8 cellular contexts compared by ENCODE assay signal in the genomic region with DNA sequence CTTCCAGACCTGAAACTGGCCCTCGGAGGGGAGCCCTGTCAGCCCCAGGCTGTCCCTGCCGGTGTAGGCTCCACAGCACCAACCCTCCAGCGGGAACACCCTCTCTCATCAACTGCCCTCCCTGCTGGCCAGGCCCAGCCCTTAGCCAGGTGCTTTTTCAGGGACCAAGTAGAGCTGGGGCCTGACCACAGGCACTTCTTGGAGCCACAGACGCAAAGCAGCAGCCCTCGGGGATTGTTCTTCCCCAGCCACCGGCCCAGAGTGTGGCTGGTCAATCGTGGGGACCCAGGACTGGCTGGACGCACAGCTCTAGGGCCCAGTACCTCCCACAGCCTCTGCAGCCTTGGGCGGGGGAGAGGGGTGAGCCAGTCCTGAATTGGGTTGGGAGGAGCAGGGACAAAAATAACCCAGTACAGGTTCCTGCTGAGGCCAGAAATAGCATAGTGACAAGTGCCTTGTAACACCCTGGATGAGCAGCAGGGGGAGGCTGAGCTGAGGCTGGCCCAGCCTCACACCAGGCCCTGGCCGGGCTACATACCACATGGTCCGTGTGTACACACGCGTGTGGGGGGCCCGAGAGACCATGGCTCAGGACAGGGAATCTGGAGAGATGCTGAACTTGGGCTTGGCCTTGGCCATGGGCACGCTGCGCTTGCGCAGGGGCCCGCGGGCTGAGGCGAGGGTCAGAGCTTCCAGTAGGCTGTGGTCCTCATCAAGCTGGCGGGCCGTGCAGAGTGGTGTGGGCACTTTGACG. TPM values are rescaled to one million over a fixed set of nuclear protein-coding genes. Genes with fewer than 3 reads are reported as not detected.
DNase-seq lines count a peak whose midpoint lies in the region; ATAC-seq and TF ChIP-seq lines count a peak whose summit lies in the region.

No MANE protein-coding gene starts in this region.

- peak overlapping the region in 3 of 7 donors; percentile 12 to 23 (median 20) for H3K27ac Mint-ChIP-seq in CD14-positive monocyte

- intact Hi-C loops in CD14-positive monocyte (cut with micrococcal nuclease) (loop anchor here in 1 of 2 donors (5.0 kb wide), 1 partner anchor 116 kb away; no protein-coding TSS in a partner anchor), PC-3 (cut with micrococcal nuclease) (no loop called here)

- H3F3A ChIP-seq in PC-3 (ENCODE audit: low read length, unreplicated experiment) (no peaks in the 10 kb centered on the region), smooth muscle cell (ENCODE audit: low read depth) (no peaks in the 10 kb centered on the region)

- ATAC-seq in GM18907 (IDR thresholded peaks at IDR 0.05; ENCODE audit: unreplicated experiment) = peak; percentile 68
- peak; percentile 55 for ATAC-seq in HG03432 (IDR thresholded peaks at IDR 0.05; ENCODE audit: unreplicated experiment)
- ATAC-seq in PC-3 = peak; percentile 60
- no peak for ATAC-seq in GM21528 (IDR thresholded peaks at IDR 0.05; ENCODE audit: low FRiP score, unreplicated experiment)

- no peaks in the 10 kb centered on the region for H3K9me3 ChIP-seq in PC-3 (ENCODE audit: low read length)
- H3K9me3 ChIP-seq in right atrium auricular region = no peaks in the 10 kb centered on the region
- no peaks in the 10 kb centered on the region for H3K9me3 ChIP-seq in smooth muscle cell (replicated peaks; ENCODE audit: low read depth)

- peak; percentile 68 for TF ChIP-seq CTCF in CD14-positive monocyte (IDR thresholded peaks at IDR 0.05)
- TF ChIP-seq CTCF in PC-3 (conservative IDR thresholded peaks at IDR 0.05; ENCODE audit: low read depth, low read length) = peak; percentile 65
- TF ChIP-seq CTCF in right atrium auricular region (IDR thresholded peaks at IDR 0.05) = peak; percentile 52 to 64
- TF ChIP-seq CTCF in smooth muscle cell (IDR thresholded peaks at IDR 0.05; ENCODE audit: borderline replicate concordance, insufficient read depth, poor library complexity, severe bottlenecking) = peak; percentile 43

- H3K9ac ChIP-seq in PC-3 (ENCODE audit: low read length) = no peak overlapping the region
- no peak overlapping the region for H3K9ac ChIP-seq in smooth muscle cell (ENCODE audit: low read depth)

- DNase-seq in CD14-positive monocyte (ENCODE audit: low spot score) = peak; percentile 44
- peak; percentile 62 for DNase-seq in PC-3
- peak; percentile 31 for DNase-seq in amniotic epithelial cell (ENCODE audit: low read depth)
- no peak for DNase-seq in right atrium auricular region (ENCODE audit: low spot score)
- no peak for DNase-seq in smooth muscle cell (lab: John Stamatoyannopoulos, UW; ENCODE audit: unreplicated experiment)

- POLR2A ChIA-PET in PC-3 (lab: Charles Lee; ENCODE audit: unreplicated experiment) = no interaction called here

- CTCF ChIA-PET in PC-3 (lab: Charles Lee) = no interaction called here

- WGBS in smooth muscle cell (ENCODE audit: low lambda C conversion rate) = 71% methylated on average over 23 of the region's 23 CpGs

- H3K4me3 ChIP-seq in PC-3 (ENCODE audit: low read length) (no peak overlapping the region), right atrium auricular region (peak overlapping the region; percentile 21 to 36), smooth muscle cell (no peak overlapping the region)

- H3K27me3 ChIP-seq in PC-3 (ENCODE audit: low read length) (no peaks in the 10 kb centered on the region), right atrium auricular region (peaks cover 0 to 3% of the 10 kb centered on the region in 2 donors), smooth muscle cell (ENCODE audit: low read depth) (peaks cover 38% of the 10 kb centered on the region)

- peaks cover 0 to 4% of the 10 kb centered on the region in 2 donors for H3K36me3 Mint-ChIP-seq in CD14-positive monocyte

- BruUV-seq in PC-3 (replicated peaks; lab: Mats Ljungman, UMichigan) = no TSS peak

- H2AFZ ChIP-seq in PC-3 (ENCODE audit: low read length) (no peak overlapping the region), smooth muscle cell (ENCODE audit: low read depth) (no peak overlapping the region)

- no peak overlapping the region for H3K4me3 Mint-ChIP-seq in CD14-positive monocyte

- H3K4me2 ChIP-seq in PC-3 (ENCODE audit: low read length) (no peak overlapping the region), smooth muscle cell (no peak overlapping the region)

- H4K20me1 ChIP-seq in PC-3 (ENCODE audit: low read length) = no peaks in the 10 kb centered on the region
- H4K20me1 ChIP-seq in smooth muscle cell (ENCODE audit: low read depth) = no peaks in the 10 kb centered on the region

- H3K4me1 ChIP-seq in PC-3 (ENCODE audit: insufficient read depth, low read length) = peaks cover 2% of the 10 kb centered on the region; the same call in 1 of the 2 replicates
- peaks cover 0 to 45% of the 10 kb centered on the region in 2 donors for H3K4me1 ChIP-seq in right atrium auricular region
- H3K4me1 ChIP-seq in smooth muscle cell (ENCODE audit: low read depth) = no peaks in the 10 kb centered on the region

- peaks cover 18% of the 10 kb centered on the region for H3K4me1 Mint-ChIP-seq in CD14-positive monocyte

- H3K79me2 ChIP-seq in PC-3 (ENCODE audit: low read length) (no peaks in the 10 kb centered on the region), smooth muscle cell (ENCODE audit: low read depth) (no peaks in the 10 kb centered on the region)

- peaks cover 0 to 1% (median 0%) of the 10 kb centered on the region in 7 donors for H3K9me3 Mint-ChIP-seq in CD14-positive monocyte

- peaks cover 16 to 30% (median 25%) of the 10 kb centered on the region in 3 donors for H3K27me3 Mint-ChIP-seq in CD14-positive monocyte (ENCODE audit: low read depth in 3 of 3)

- no peaks in the 10 kb centered on the region for H3K9me2 ChIP-seq in PC-3 (replicated peaks; ENCODE audit: low read length)

- H3K36me3 ChIP-seq in PC-3 (ENCODE audit: low read depth, low read length) (no peaks in the 10 kb centered on the region), right atrium auricular region (no peaks in the 10 kb centered on the region), smooth muscle cell (ENCODE audit: low read depth) (no peaks in the 10 kb centered on the region)

- H3K27ac ChIP-seq in PC-3 (ENCODE audit: low read length) (no peak overlapping the region), right atrium auricular region (peak overlapping the region; percentile 83 to 93), smooth muscle cell (ENCODE audit: low read depth) (no peak overlapping the region)

RNA-seq across cellular contexts. Expression of a gene that starts 2.0 kb away (rescaled TPM):
- polyA plus RNA-seq in CD14-positive monocyte (not detected), smooth muscle cell (not detected in 2 replicates)
- total RNA-seq in PC-3 (2014; rRNA removed) (0.98 and 1.8 TPM in 2 replicates), right atrium auricular region (10 to 100 TPM; 18.7 to 19.5 TPM), smooth muscle cell (0.22 TPM in 1 of 2 replicates, not detected in the other)

RNA-seq across cellular contexts. Expression of a gene that starts 34.9 kb away (rescaled TPM):
- polyA plus RNA-seq in CD14-positive monocyte (under 1 TPM; 0.05 to 0.15 TPM), smooth muscle cell (0.10 and 1.1 TPM in 2 replicates)
- total RNA-seq in PC-3 (2014; rRNA removed) (1.3 and 1.6 TPM in 2 replicates), right atrium auricular region (1 to 10 TPM; 2.0 to 3.6 TPM), smooth muscle cell (1.9 and 2.6 TPM in 2 replicates)

Comparison
In these comparisons a context has a peak if more than half of its experiments do, and no peak if none do; other contexts are left out.
1. DNase-seq: peak in CD14-positive monocyte (single experiment), PC-3 (single experiment) and amniotic epithelial cell (single experiment); none in right atrium auricular region (single experiment) and smooth muscle cell (single experiment).
2. H3K27ac ChIP-seq: peak in right atrium auricular region (2 of 2); none in PC-3 (single experiment) and smooth muscle cell (single experiment).
3. H3K4me3 ChIP-seq: peak in right atrium auricular region (2 of 2); none in PC-3 (single experiment) and smooth muscle cell (single experiment).
4. Peak in every context shown above with its lines, with median percentiles within 50 percentile points of each other: CTCF ChIP-seq.